ENCODE assay signal across 1 cellular context in the genomic region with DNA sequence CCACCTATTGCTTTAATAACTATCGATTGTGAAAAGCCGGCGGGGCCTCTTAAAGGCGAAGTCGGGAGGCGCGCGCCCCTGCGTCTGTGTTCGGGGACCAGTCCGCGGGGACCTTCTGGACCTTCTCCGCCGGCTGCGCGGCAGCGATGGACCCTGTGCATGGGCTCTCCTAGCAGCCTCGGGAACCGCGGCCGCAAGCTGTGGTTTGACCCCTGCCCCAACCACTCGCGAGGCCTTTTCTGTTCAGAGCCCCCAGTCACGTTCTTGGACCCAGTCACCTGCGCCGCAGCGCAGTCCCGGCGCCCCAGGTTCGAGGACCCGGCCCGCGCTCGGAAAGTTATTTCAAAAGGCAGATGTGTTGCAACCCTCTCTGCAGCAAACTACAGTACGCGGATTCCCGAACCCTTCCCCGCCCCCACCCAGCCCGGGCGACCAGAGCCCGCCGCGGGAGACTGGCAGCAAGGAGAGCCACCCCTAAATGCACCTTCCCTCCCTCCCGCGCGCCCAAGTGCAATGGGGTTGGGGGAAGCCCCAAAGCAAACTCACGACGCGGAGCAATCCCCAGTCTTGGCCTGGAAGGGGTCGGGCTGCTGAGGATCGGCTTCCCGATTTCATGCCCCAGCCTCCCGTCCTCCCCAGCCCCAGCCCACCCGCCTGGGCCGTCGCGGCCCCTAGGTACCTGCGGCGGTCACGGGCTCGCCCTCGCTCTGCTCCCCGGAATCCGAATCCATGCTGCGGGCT.
TF ChIP-seq lines count a peak whose summit lies in the region.

No MANE protein-coding gene starts in this region.

TF ChIP-seq in HepG2, 621 proteins besides CTCF, POLR2A, EP300 and RAD21 (continued from another document):
- TF ChIP-seq ZNF598 (CRISPR knock-in tag; IDR thresholded peaks at IDR 0.05; ENCODE audit: borderline replicate concordance) = 0 out of 2 replicates have a peak, but pooled peaks have one; percentile 46
